ENCODE assay signal across 16 cellular contexts in genomic region chrX:145881175-145881867, GRCh38.
DNase-seq lines count a peak whose midpoint lies in the region; TF ChIP-seq lines count a peak whose summit lies in the region.
"Had no signal": no experiment of that assay in that cellular context is flagged by ENCODE, and none has a peak within 500 bp of the region (broad histone marks: within the 10 kb centered on the region; RNA-seq: fewer than 3 reads in every experiment).

No MANE protein-coding gene starts in this region.

- H3K27me3 ChIP-seq in mammary epithelial cell (ENCODE audit: insufficient read depth, low read length): no peaks in the 10 kb centered on the region
- H3K27me3 ChIP-seq in HUES6 (ENCODE audit: control insufficient read depth, insufficient read depth, low read length): no peaks in the 10 kb centered on the region

- H3K9me3 Mint-ChIP-seq in MCF 10A (ENCODE audit: unreplicated experiment): no peaks in the 10 kb centered on the region

- H3K79me2 ChIP-seq in mammary epithelial cell (ENCODE audit: insufficient read depth, low read length): no peaks in the 10 kb centered on the region

- WGBS in mammary epithelial cell (ENCODE audit: low coverage, missing lambda C conversion rate): 41% methylated on average over 7 of the region's 12 CpGs

- no peak overlapping the region for H3K27ac Mint-ChIP-seq in MCF 10A (ENCODE audit: low read depth, unreplicated experiment)
- H3K27ac Mint-ChIP-seq: CD14-positive monocyte; CD8-positive, alpha-beta T cell; HFFc6 had no signal

- intact Hi-C loops in MCF 10A (cut with micrococcal nuclease) (no loop called here), mammary epithelial cell (cut with micrococcal nuclease) (no loop called here)

- POLR2A ChIA-PET in MCF 10A (lab: Yijun Ruan, JAX): no interaction called here

- CTCF ChIA-PET in MCF 10A (lab: Yijun Ruan, JAX): no interaction called here
- CTCF ChIA-PET in mammary epithelial cell (lab: Charles Lee; ENCODE audit: low non-redundant PET): no interaction called here

- no peaks in the 10 kb centered on the region for H3K27me3 Mint-ChIP-seq in MCF 10A (ENCODE audit: insufficient read depth, unreplicated experiment)

- peak; percentile 22 for DNase-seq in MCF 10A (ENCODE audit: unreplicated experiment)
- no peak for DNase-seq in mammary epithelial cell
- peak; percentile 7 for DNase-seq in iPS-NIHi11 (ENCODE audit: low spot score)
- no peak for DNase-seq in NCI-H2171 treated with DMSO at 0.1 percent for 48 hours (lab: John Stamatoyannopoulos, UW)
- DNase-seq in coronary artery (ENCODE audit: low spot score): no peak
- DNase-seq in NCI-H748 treated with DMSO at 0.1 percent for 48 hours (lab: John Stamatoyannopoulos, UW): no peak
- no peak for DNase-seq in NCI-H526 treated with DMSO at 0.1 percent for 48 hours (lab: John Stamatoyannopoulos, UW)
- DNase-seq: CD8-positive, alpha-beta T cell; COR-L47; DND-41; HCEC 1CT; HFFc6; IMR-90 had no signal

- TF ChIP-seq CTCF in MCF 10A (IDR thresholded peaks at IDR 0.05; ENCODE audit: unreplicated experiment): no peak
- no peak for TF ChIP-seq CTCF in mammary epithelial cell (conservative IDR thresholded peaks at IDR 0.05 in 1 of 2, IDR thresholded peaks at IDR 0.05 in 1 of 2; ENCODE audit: extremely low read depth in 1 of 2, insufficient read depth in 1 of 2, low read depth in 1 of 2, low read length in 2 of 2)
- no peak for TF ChIP-seq CTCF in coronary artery (IDR thresholded peaks at IDR 0.05)

- H3K4me3 Mint-ChIP-seq in MCF 10A (ENCODE audit: unreplicated experiment): no peak overlapping the region
- H3K4me3 Mint-ChIP-seq: CD14-positive monocyte; CD8-positive, alpha-beta T cell; HFFc6 had no signal

- no peaks in the 10 kb centered on the region for H4K20me1 ChIP-seq in mammary epithelial cell (ENCODE audit: insufficient read depth, low read length)

- H3K4me2 ChIP-seq in mammary epithelial cell (ENCODE audit: insufficient read depth, low read depth, low read length): no peak overlapping the region

- no peaks in the 10 kb centered on the region for H3K36me3 ChIP-seq in mammary epithelial cell (ENCODE audit: insufficient read depth, low read length)
- no peaks in the 10 kb centered on the region for H3K36me3 ChIP-seq in HUES6 (ENCODE audit: control insufficient read depth, insufficient read depth, low read length)

- dilution Hi-C loops in mammary epithelial cell (cut with HindIII; ENCODE audit: low sequenced_read_pairs): no loop called here

- BruUV-seq in MCF 10A (replicated peaks; lab: Mats Ljungman, UMichigan) (no TSS peak), mammary epithelial cell (replicated peaks; lab: Mats Ljungman, UMichigan) (no TSS peak)

- no peaks in the 10 kb centered on the region for H3K36me3 Mint-ChIP-seq in MCF 10A (ENCODE audit: insufficient read depth, unreplicated experiment)
- H3K36me3 Mint-ChIP-seq: CD14-positive monocyte; CD8-positive, alpha-beta T cell had no signal

- H3K9ac ChIP-seq in mammary epithelial cell (ENCODE audit: insufficient read depth, low read length) (no peak overlapping the region), HUES6 (ENCODE audit: low read length) (no peak overlapping the region)

- H3K9me3 ChIP-seq in mammary epithelial cell (replicated peaks; ENCODE audit: insufficient read depth, low read length) (peaks cover 3% of the 10 kb centered on the region), HUES6 (ENCODE audit: control insufficient read depth, insufficient read depth, low read depth, low read length) (no peaks in the 10 kb centered on the region; the same call in 1 of the 2 replicates)

- H3K4me3 ChIP-seq in mammary epithelial cell (replicated peaks in 1 of 3; ENCODE audit: insufficient read depth in 1 of 3, low read depth in 2 of 3, low read length in 3 of 3): no peak overlapping the region
- H3K4me3 ChIP-seq in HUES6 (ENCODE audit: low read depth, low read length): peak overlapping the region; percentile 25
- no peak overlapping the region for H3K4me3 ChIP-seq in coronary artery

- no peak overlapping the region for H2AFZ ChIP-seq in mammary epithelial cell (ENCODE audit: low read depth, low read length)

- H3K27ac ChIP-seq in mammary epithelial cell (ENCODE audit: insufficient read depth, low read depth, low read length) (no peak overlapping the region), HUES6 (ENCODE audit: low read depth, low read length) (no peak overlapping the region), coronary artery (no peak overlapping the region)
- H3K27ac ChIP-seq: 22Rv1 had no signal

- in situ Hi-C loops in mammary epithelial cell (cut with MboI; ENCODE audit: low sequenced_read_pairs in 2 of 2): no loop called here

- peaks cover 6% of the 10 kb centered on the region for H3K4me1 Mint-ChIP-seq in MCF 10A (ENCODE audit: insufficient read depth, unreplicated experiment)
- H3K4me1 Mint-ChIP-seq: CD14-positive monocyte had no signal

- H3K4me1 ChIP-seq in mammary epithelial cell (ENCODE audit: insufficient read depth, low read length) (no peaks in the 10 kb centered on the region), HUES6 (ENCODE audit: control insufficient read depth, insufficient read depth, low read length) (peaks cover 5% of the 10 kb centered on the region; the same call in 1 of the 2 replicates)

Comparison
In these comparisons a context has a peak if more than half of its experiments do, and no peak if none do; other contexts are left out.
1. DNase-seq: peak in MCF 10A (single experiment) and iPS-NIHi11 (single experiment); none in mammary epithelial cell (single experiment), NCI-H2171 treated with DMSO at 0.1 percent for 48 hours (single experiment), coronary artery (single experiment), NCI-H748 treated with DMSO at 0.1 percent for 48 hours (single experiment) and NCI-H526 treated with DMSO at 0.1 percent for 48 hours (single experiment).